In the genomic region with DNA sequence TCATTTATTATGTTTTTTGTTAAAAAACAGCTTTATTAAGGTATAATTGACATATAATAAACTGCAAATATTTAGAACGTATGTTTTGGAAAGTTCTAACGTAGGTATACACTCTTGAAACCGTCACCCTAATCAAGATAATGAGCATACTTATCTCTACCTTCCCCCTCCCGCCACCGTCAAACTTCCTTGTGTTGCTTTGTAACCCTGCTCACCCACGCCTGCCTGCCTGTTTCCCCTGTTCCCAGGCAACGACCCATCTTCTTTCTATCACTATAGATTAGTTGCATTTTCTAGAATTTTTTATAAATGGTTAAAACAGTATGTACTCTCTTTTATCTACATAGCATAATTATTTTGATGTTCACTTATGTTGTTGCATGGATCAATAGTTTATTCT, we compare ENCODE assay signal across 24 cellular contexts.
"Had no signal": no experiment of that assay in that cellular context is flagged by ENCODE, and none has a peak within 500 bp of the region (broad histone marks: within the 10 kb centered on the region; RNA-seq: fewer than 3 reads in every experiment).

No MANE protein-coding gene starts in this region.

- H3K27me3 ChIP-seq: ascending aorta, body of pancreas, Peyer's patch, SJCRH30 had no signal

- H3K36me3 ChIP-seq: ascending aorta, Peyer's patch, SJCRH30 had no signal

- DNase-seq: activated CD4-positive, alpha-beta T cell treated with anti-CD3 and anti-CD28 coated beads, Interleukin-2, amount 10 ng/mL, durations not matched to agents 24 days and 14 days; activated CD4-positive, CD25-positive, alpha-beta regulatory T cell treated with anti-CD3 and anti-CD28 coated beads, Interleukin-2, amount 50 U/mL, for 72 hours; activated CD8-positive, alpha-beta memory T cell treated with anti-CD3 and anti-CD28 coated beads, Interleukin-2, amount 50 U/mL, for 4 hours; activated CD8-positive, alpha-beta T cell treated with anti-CD3 and anti-CD28 coated beads for 36 hours; activated naive CD4-positive, alpha-beta T cell; activated naive CD8-positive, alpha-beta T cell treated with anti-CD3 and anti-CD28 coated beads, Interleukin-2, amount 50 U/mL, for 24 hours; activated T-cell treated with anti-CD3 and anti-CD28 coated beads, Interleukin-2, amount 50 U/mL, for 72 hours; amniotic stem cell; body of pancreas; Kasumi-1; NCI-H1105 treated with DMSO at 0.1 percent for 48 hours; NCI-H1436 treated with DMSO at 0.1 percent for 48 hours; NCI-H187 treated with DMSO at 0.1 percent for 48 hours; NCI-H2081 treated with DMSO at 0.1 percent for 48 hours; NCI-H345; NCI-H510A; NCI-H526 treated with DMSO at 0.1 percent for 48 hours; Peyer's patch; Right ventricle myocardium superior; SJCRH30; SK-N-SH; T-helper 1 cell had no signal

- H3K4me1 ChIP-seq: body of pancreas, SJCRH30 had no signal

- H3K4me3 ChIP-seq: ascending aorta, body of pancreas, Peyer's patch, SJCRH30 had no signal

- H3K9me3 ChIP-seq: ascending aorta, body of pancreas, Peyer's patch, SJCRH30, SK-N-SH had no signal

- ATAC-seq: activated CD8-positive, alpha-beta T cell treated with anti-CD3 and anti-CD28 coated beads for 36 hours; body of pancreas; WTC11 had no signal
